ENCODE assay signal across 13 cellular contexts in the genomic region with DNA sequence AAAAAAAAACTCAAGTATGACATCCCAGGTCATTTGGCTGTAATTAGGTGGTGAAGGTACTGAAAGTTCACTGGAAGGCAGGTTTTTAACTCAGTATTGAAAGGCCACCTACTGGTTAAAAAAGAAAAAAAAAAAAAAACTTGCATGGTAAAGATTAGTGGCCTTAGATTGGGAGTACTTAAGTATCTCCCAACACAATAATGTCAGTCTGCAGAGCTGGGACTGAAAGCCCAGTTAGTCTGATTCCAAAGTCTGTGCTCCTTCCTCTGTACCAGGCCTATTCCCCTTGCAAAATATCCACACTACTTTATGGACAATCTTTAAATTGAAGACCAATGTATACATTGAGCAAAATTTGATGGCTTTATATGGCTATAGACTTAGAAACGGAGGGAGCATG.
DNase-seq lines count a peak whose midpoint lies in the region; ATAC-seq and TF ChIP-seq lines count a peak whose summit lies in the region.
"Had no signal": no experiment of that assay in that cellular context is flagged by ENCODE, and none has a peak within 500 bp of the region (broad histone marks: within the 10 kb centered on the region; RNA-seq: fewer than 3 reads in every experiment).

No MANE protein-coding gene starts in this region.

- POLR2A ChIA-PET in HEK293 (lab: Yijun Ruan, JAX) = no interaction called here
- POLR2A ChIA-PET in activated CD4-positive, alpha-beta memory T cell treated with anti-CD3 and anti-CD28 coated beads for 36 hours (lab: Charles Lee) = no interaction called here

- no peaks in the 10 kb centered on the region for H3K4me1 ChIP-seq in HEK293 (ENCODE audit: control insufficient read depth, insufficient read depth, low read length)
- H3K4me1 ChIP-seq in SJCRH30 = no peaks in the 10 kb centered on the region
- H3K4me1 ChIP-seq: BLaER1 had no signal

- H3K36me3 ChIP-seq in HEK293 (ENCODE audit: control insufficient read depth in 2 of 2, insufficient read depth in 1 of 2, low read length in 2 of 2) (no peaks in the 10 kb centered on the region), SJCRH30 (no peaks in the 10 kb centered on the region)
- H3K36me3 ChIP-seq: BLaER1 had no signal

- H3K4me3 ChIP-seq in HEK293 (ENCODE audit: low read depth, low read length) (no peak overlapping the region), fibroblast of villous mesenchyme (ENCODE audit: low read depth, low read length) (no peak overlapping the region), SJCRH30 (no peak overlapping the region)
- H3K4me3 ChIP-seq: BLaER1 had no signal

- no peaks in the 10 kb centered on the region for H3K9me3 Mint-ChIP-seq in activated CD4-positive, alpha-beta memory T cell treated with anti-CD3 and anti-CD28 coated beads for 36 hours
- H3K9me3 Mint-ChIP-seq: naive B cell; stimulated activated naive CD8-positive, alpha-beta T cell treated with anti-CD3 and anti-CD28 coated beads, Interleukin-15, amount 100 ng/mL, for 72 hours had no signal

- no peak for ATAC-seq in HG03097 (IDR thresholded peaks at IDR 0.05; ENCODE audit: low FRiP score, unreplicated experiment)
- ATAC-seq in HG03025 (IDR thresholded peaks at IDR 0.05; ENCODE audit: low FRiP score, unreplicated experiment) = no peak
- ATAC-seq: stimulated activated naive CD8-positive, alpha-beta T cell treated with anti-CD3 and anti-CD28 coated beads, Interleukin-15, amount 100 ng/mL, for 72 hours had no signal

- DNase-seq in A172 (ENCODE audit: low spot score) = peak; percentile 1
- DNase-seq in RKO (ENCODE audit: low spot score) = peak; percentile 32
- DNase-seq in fibroblast of villous mesenchyme (ENCODE audit: low read depth) = peak; percentile 1
- DNase-seq in activated CD4-positive, alpha-beta memory T cell treated with anti-CD3 and anti-CD28 coated beads for 36 hours = no peak
- DNase-seq in SJCRH30 = no peak
- DNase-seq: caudate nucleus; naive B cell; NCI-H1694; stimulated activated naive CD8-positive, alpha-beta T cell treated with anti-CD3 and anti-CD28 coated beads, Interleukin-15, amount 100 ng/mL, for 72 hours had no signal

- H3K9me3 ChIP-seq in HEK293 (ENCODE audit: control insufficient read depth, insufficient read depth, low read depth, low read length) = no peaks in the 10 kb centered on the region
- H3K9me3 ChIP-seq in SJCRH30 (replicated peaks) = no peaks in the 10 kb centered on the region
- H3K9me3 ChIP-seq: BLaER1 had no signal

- H3K4me1 Mint-ChIP-seq in activated CD4-positive, alpha-beta memory T cell treated with anti-CD3 and anti-CD28 coated beads for 36 hours (ENCODE audit: low read depth) = no peaks in the 10 kb centered on the region
- H3K4me1 Mint-ChIP-seq: naive B cell; stimulated activated naive CD8-positive, alpha-beta T cell treated with anti-CD3 and anti-CD28 coated beads, Interleukin-15, amount 100 ng/mL, for 72 hours had no signal

- intact Hi-C loops in activated CD4-positive, alpha-beta memory T cell treated with anti-CD3 and anti-CD28 coated beads for 36 hours (cut with micrococcal nuclease) = no loop called here

- H3K27me3 ChIP-seq in SJCRH30 = no peaks in the 10 kb centered on the region
- H3K27me3 ChIP-seq: BLaER1 had no signal

- H3K27ac Mint-ChIP-seq in activated CD4-positive, alpha-beta memory T cell treated with anti-CD3 and anti-CD28 coated beads for 36 hours = no peak overlapping the region
- H3K27ac Mint-ChIP-seq: naive B cell; stimulated activated naive CD8-positive, alpha-beta T cell treated with anti-CD3 and anti-CD28 coated beads, Interleukin-15, amount 100 ng/mL, for 72 hours had no signal

- H3K27me3 Mint-ChIP-seq in activated CD4-positive, alpha-beta memory T cell treated with anti-CD3 and anti-CD28 coated beads for 36 hours = no peaks in the 10 kb centered on the region
- H3K27me3 Mint-ChIP-seq: naive B cell; stimulated activated naive CD8-positive, alpha-beta T cell treated with anti-CD3 and anti-CD28 coated beads, Interleukin-15, amount 100 ng/mL, for 72 hours had no signal

- no peak overlapping the region for H3K27ac ChIP-seq in HEK293 (ENCODE audit: extremely low read depth, low read depth, low read length)
- no peak overlapping the region for H3K27ac ChIP-seq in SJCRH30
- H3K27ac ChIP-seq: BLaER1 had no signal

- H3K4me3 Mint-ChIP-seq in activated CD4-positive, alpha-beta memory T cell treated with anti-CD3 and anti-CD28 coated beads for 36 hours = no peak overlapping the region
- H3K4me3 Mint-ChIP-seq: naive B cell; stimulated activated naive CD8-positive, alpha-beta T cell treated with anti-CD3 and anti-CD28 coated beads, Interleukin-15, amount 100 ng/mL, for 72 hours had no signal

- TF ChIP-seq CTCF in HEK293 (tag by site-specific recombination; IDR thresholded peaks at IDR 0.05) (no peak), fibroblast of villous mesenchyme (IDR thresholded peaks at IDR 0.05; ENCODE audit: insufficient read depth, low read depth, low read length) (peak; percentile 14)

- CTCF ChIA-PET in HEK293 (lab: Yijun Ruan, JAX) = interaction anchor here (0.6 to 0.9 kb wide), 2 partner anchors 28 to 135 kb away, joined by 4 to 5 read pairs; no protein-coding TSS in a partner anchor
- CTCF ChIA-PET in activated CD4-positive, alpha-beta memory T cell treated with anti-CD3 and anti-CD28 coated beads for 36 hours (lab: Charles Lee) = interaction anchor here (0.6 kb wide), 1 partner anchor 334 kb away, joined by 5 read pairs; no protein-coding TSS in a partner anchor

- no peaks in the 10 kb centered on the region for H3K36me3 Mint-ChIP-seq in activated CD4-positive, alpha-beta memory T cell treated with anti-CD3 and anti-CD28 coated beads for 36 hours
- H3K36me3 Mint-ChIP-seq: naive B cell had no signal

TF ChIP-seq in HEK293, 187 proteins besides CTCF, POLR2A, EP300 and RAD21:
- TF ChIP-seq ZNF654 (tag by site-specific recombination; IDR thresholded peaks at IDR 0.05; ENCODE audit: low read depth) = 0 out of 2 replicates have a peak, but pooled peaks have one; percentile 9
- no peak for TF ChIP-seq ZNF624 (tag by site-specific recombination; IDR thresholded peaks at IDR 0.05)

Comparison
In these comparisons a context has a peak if more than half of its experiments do, and no peak if none do; other contexts are left out.
1. DNase-seq: peak in A172 (single experiment), RKO (single experiment) and fibroblast of villous mesenchyme (single experiment); none in activated CD4-positive, alpha-beta memory T cell treated with anti-CD3 and anti-CD28 coated beads for 36 hours (single experiment) and SJCRH30 (0 of 2).